21 cellular contexts compared by ENCODE assay signal in the genomic region with DNA sequence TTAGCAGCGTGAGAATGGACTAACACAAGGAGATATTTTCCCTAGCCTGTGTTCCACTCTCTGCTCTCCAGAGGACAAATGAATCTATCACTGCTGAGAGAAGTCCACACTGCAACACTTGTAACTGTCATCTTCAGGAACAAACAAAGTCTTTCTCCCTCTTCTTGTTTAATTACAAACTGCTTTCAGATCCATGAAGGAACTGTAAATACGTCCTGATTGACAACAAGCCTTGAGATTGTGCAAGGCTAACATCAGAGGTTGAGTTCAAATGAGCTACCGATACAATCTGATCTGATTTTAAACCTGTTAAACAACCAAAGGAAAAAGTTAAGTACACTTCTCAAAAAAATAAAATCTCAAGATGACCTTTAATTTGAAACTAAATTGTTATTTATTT.
DNase-seq lines count a peak whose midpoint lies in the region; ATAC-seq, FAIRE-seq and TF ChIP-seq lines count a peak whose summit lies in the region.
"Had no signal": no experiment of that assay in that cellular context is flagged by ENCODE, and none has a peak within 500 bp of the region (broad histone marks: within the 10 kb centered on the region; RNA-seq: fewer than 3 reads in every experiment).

No MANE protein-coding gene starts in this region.

- H3K9me3 ChIP-seq in HepG2 (ENCODE audit: low read length) (no peaks in the 10 kb centered on the region), right lobe of liver (no peaks in the 10 kb centered on the region), tibial nerve (no peaks in the 10 kb centered on the region), HAP-1 (no peaks in the 10 kb centered on the region)
- H3K9me3 ChIP-seq: A549, Caco-2 had no signal

- in situ Hi-C loops in HepG2 (cut with HindIII; ENCODE audit: extremely low pct_ligation_motif_present, low pct_unique_long_range_greater_than_20kb) (no loop called here), HAP-1 (cut with MboI; ENCODE audit: low sequenced_read_pairs) (no loop called here)

- TF ChIP-seq POLR2A in HepG2 (IDR thresholded peaks at IDR 0.05; ENCODE audit: insufficient read depth in 1 of 2, low read depth in 2 of 2, low read length in 2 of 2) (no peak), right lobe of liver (IDR thresholded peaks at IDR 0.05) (no peak), tibial nerve (IDR thresholded peaks at IDR 0.05) (no peak)

- no peak for TF ChIP-seq CTCF in HepG2 (CRISPR knock-in tag; IDR thresholded peaks at IDR 0.05)
- no peak for TF ChIP-seq CTCF in right lobe of liver (IDR thresholded peaks at IDR 0.05)
- no peak for TF ChIP-seq CTCF in tibial nerve (IDR thresholded peaks at IDR 0.05)

- CTCF ChIA-PET in HepG2 (lab: Yijun Ruan, JAX; ENCODE audit: low intra/inter-chr PET ratio, low total read pairs) = no interaction called here

- POLR2A ChIA-PET in HepG2 (lab: Yijun Ruan, JAX) = no interaction called here

- H3K4me2 ChIP-seq in HepG2 (ENCODE audit: low read depth, low read length) = 0 out of 2 replicates have a peak overlapping the region, but pooled peaks have one; percentile 6
- H3K4me2 ChIP-seq: A549; BLaER1 treated with 17β-estradiol and CSF1 and Interleukin-3, amounts not matched to agents 10 nM and 100 nM had no signal

- no peak; a peak in 1 of 4 replicates for TF ChIP-seq EP300 in HepG2 (IDR thresholded peaks at IDR 0.05; ENCODE audit: low read depth in 2 of 2, low read length in 2 of 2)
- no peak for TF ChIP-seq EP300 in HepG2 (CRISPR knock-in tag; IDR thresholded peaks at IDR 0.05; ENCODE audit: borderline replicate concordance)
- no peak for TF ChIP-seq EP300 in tibial nerve (IDR thresholded peaks at IDR 0.05)

- no peak for TF ChIP-seq RAD21 in HepG2 (CRISPR knock-in tag; IDR thresholded peaks at IDR 0.05)

- no peak overlapping the region for H2AFZ ChIP-seq in HepG2 (ENCODE audit: low read length)

- peaks cover 31% of the 10 kb centered on the region for H3K4me1 ChIP-seq in HepG2 (ENCODE audit: insufficient read depth, low read length)
- H3K4me1 ChIP-seq in right lobe of liver = no peaks in the 10 kb centered on the region
- H3K4me1 ChIP-seq in tibial nerve = peaks cover 0 to 43% (median 6%) of the 10 kb centered on the region in 4 donors
- H3K4me1 ChIP-seq in HAP-1 = no peaks in the 10 kb centered on the region
- H3K4me1 ChIP-seq: A549; BLaER1 treated with 17β-estradiol and CSF1 and Interleukin-3, amounts not matched to agents 10 nM and 100 nM; Caco-2 had no signal

- BruUV-seq in HepG2 (replicated peaks; lab: Mats Ljungman, UMichigan) = no TSS peak

- no peak overlapping the region for H3K27ac ChIP-seq in HepG2 (ENCODE audit: extremely low read length, insufficient read depth, low read length)
- H3K27ac ChIP-seq in right lobe of liver = no peak overlapping the region
- peak overlapping the region; percentile 56 to 93 (median 71) for H3K27ac ChIP-seq in tibial nerve
- H3K27ac ChIP-seq: 22Rv1; A549; BLaER1 treated with 17β-estradiol and CSF1 and Interleukin-3, amounts not matched to agents 10 nM and 100 nM; C4-2B had no signal

- no peaks in the 10 kb centered on the region for H4K20me1 ChIP-seq in HepG2 (ENCODE audit: insufficient read depth, low read length)
- H4K20me1 ChIP-seq: BLaER1 treated with 17β-estradiol and CSF1 and Interleukin-3, amounts not matched to agents 10 nM and 100 nM had no signal

- H3K4me3 ChIP-seq in HepG2 (replicated peaks in 1 of 3; ENCODE audit: insufficient read depth in 1 of 3, low read depth in 2 of 3, low read length in 3 of 3) = no peak overlapping the region
- no peak overlapping the region for H3K4me3 ChIP-seq in right lobe of liver
- H3K4me3 ChIP-seq in tibial nerve = no peak overlapping the region
- no peak overlapping the region for H3K4me3 ChIP-seq in HAP-1
- H3K4me3 ChIP-seq: A549; BLaER1 treated with 17β-estradiol and CSF1 and Interleukin-3, amounts not matched to agents 10 nM and 100 nM had no signal

- no peak; the same call in 2 of the 3 replicates for ATAC-seq in HepG2
- no peak for ATAC-seq in right lobe of liver
- ATAC-seq: A549; CD8-positive, alpha-beta T cell had no signal

- no peak overlapping the region for H3K9ac ChIP-seq in HepG2 (ENCODE audit: insufficient read depth, low read depth, low read length)
- H3K9ac ChIP-seq: BLaER1 treated with 17β-estradiol and CSF1 and Interleukin-3, amounts not matched to agents 10 nM and 100 nM had no signal

- H3K27me3 ChIP-seq in HepG2 (ENCODE audit: control insufficient read depth in 1 of 2, insufficient read depth in 2 of 2, low read length in 2 of 2) = no peaks in the 10 kb centered on the region
- H3K27me3 ChIP-seq in right lobe of liver = no peaks in the 10 kb centered on the region
- H3K27me3 ChIP-seq in tibial nerve = no peaks in the 10 kb centered on the region
- H3K27me3 ChIP-seq in HAP-1 (ENCODE audit: low read depth) = peaks cover 9% of the 10 kb centered on the region
- H3K27me3 ChIP-seq: BLaER1 treated with 17β-estradiol and CSF1 and Interleukin-3, amounts not matched to agents 10 nM and 100 nM had no signal

- intact Hi-C loops in HepG2 (cut with micrococcal nuclease; ENCODE audit: unreplicated experiment) = no loop called here
- intact Hi-C loops in right lobe of liver (cut with DNase I) = no loop called here

- DNase-seq in HepG2 (ENCODE audit: low spot score) = peak; percentile 5
- DNase-seq in right lobe of liver = no peak
- no peak for DNase-seq in tibial nerve (ENCODE audit: low spot score in 2 of 2)
- DNase-seq in epidermal melanocyte (ENCODE audit: insufficient read length, low spot score) = no peak
- DNase-seq in HAP-1 (ENCODE audit: low spot score in 2 of 2) = no peak
- DNase-seq: AML-193; Caco-2; Calu3; CD4-positive, alpha-beta T cell; CD8-positive, alpha-beta T cell; DMS79 treated with DMSO at 0.1 percent for 48 hours; GF-D8 had no signal

- 2% methylated on average over 3 of the region's 3 CpGs for WGBS in HepG2 (ENCODE audit: low lambda C conversion rate)
- WGBS in right lobe of liver (ENCODE audit: insufficient coverage, low coverage, low lambda C conversion rate, missing lambda C conversion rate) = 41% methylated on average over 3 of the region's 3 CpGs
- WGBS in tibial nerve, 2 donors = 37 to 52% methylated on average over 3 of the region's 3 CpGs

- no peaks in the 10 kb centered on the region for H3K79me2 ChIP-seq in HepG2 (ENCODE audit: insufficient read depth, low read length)

- no peaks in the 10 kb centered on the region for H3K36me3 ChIP-seq in HepG2 (replicated peaks in 1 of 2; ENCODE audit: control insufficient read depth in 1 of 2, insufficient read depth in 2 of 2, low read length in 2 of 2)
- H3K36me3 ChIP-seq in right lobe of liver = no peaks in the 10 kb centered on the region
- H3K36me3 ChIP-seq in tibial nerve = no peaks in the 10 kb centered on the region
- H3K36me3 ChIP-seq in HAP-1 (replicated peaks) = no peaks in the 10 kb centered on the region
- H3K36me3 ChIP-seq: BLaER1 treated with 17β-estradiol and CSF1 and Interleukin-3, amounts not matched to agents 10 nM and 100 nM had no signal

- FAIRE-seq in HepG2 (lab: Jason Lieb, UNC) (no peak), endometrium (lab: Jason Lieb, UNC) (peak; percentile 70)
- FAIRE-seq: A549, D721Med, G401.6, GM12891, GM19239 had no signal

TF ChIP-seq in HepG2, 621 proteins besides CTCF, POLR2A, EP300 and RAD21:
- no peak for TF ChIP-seq NR1H2 (CRISPR knock-in tag; IDR thresholded peaks at IDR 0.05; ENCODE audit: borderline replicate concordance, low read depth)
- peak; percentile 35 for TF ChIP-seq FOXA3 (CRISPR knock-in tag; IDR thresholded peaks at IDR 0.05)
- TF ChIP-seq TCF7 (IDR thresholded peaks at IDR 0.05; ENCODE audit: low read depth) = peak; percentile 75
- TF ChIP-seq CEBPG (CRISPR knock-in tag; IDR thresholded peaks at IDR 0.05) = peak; percentile 36; the same call in 1 of the 2 replicates
- TF ChIP-seq ZNF75D (CRISPR knock-in tag; IDR thresholded peaks at IDR 0.05; ENCODE audit: borderline replicate concordance) = no peak
- no peak for TF ChIP-seq ZBTB7A (CRISPR knock-in tag; IDR thresholded peaks at IDR 0.05)
- TF ChIP-seq BCL6 (CRISPR knock-in tag; IDR thresholded peaks at IDR 0.05) = peak; percentile 22; the same call in 1 of the 2 replicates
- TF ChIP-seq MAFK (conservative IDR thresholded peaks at IDR 0.05 in 1 of 2, IDR thresholded peaks at IDR 0.05 in 1 of 2; ENCODE audit: low read length in 2 of 2) = no peak
- TF ChIP-seq ZNF546 (CRISPR knock-in tag; conservative IDR thresholded peaks at IDR 0.05) = no peak
- TF ChIP-seq SOX5 (CRISPR knock-in tag; IDR thresholded peaks at IDR 0.05; ENCODE audit: borderline replicate concordance) = peak; percentile 33; the same call in 1 of the 2 replicates
- TF ChIP-seq FOXP1 (IDR thresholded peaks at IDR 0.05) = no peak
- TF ChIP-seq FOXP1 (CRISPR knock-in tag; IDR thresholded peaks at IDR 0.05) = peak; percentile 51; the same call in 1 of the 2 replicates
- TF ChIP-seq CHCHD3 (CRISPR knock-in tag; IDR thresholded peaks at IDR 0.05) = no peak
- TF ChIP-seq FOXO1 (CRISPR knock-in tag; IDR thresholded peaks at IDR 0.05) = no peak
- no peak for TF ChIP-seq SP5 (CRISPR knock-in tag; IDR thresholded peaks at IDR 0.05; ENCODE audit: borderline replicate concordance, low read depth)
- TF ChIP-seq GFI1 (CRISPR knock-in tag; IDR thresholded peaks at IDR 0.05; ENCODE audit: borderline replicate concordance) = 0 out of 2 replicates have a peak, but pooled peaks have one; percentile 33
- TF ChIP-seq SOX13 (IDR thresholded peaks at IDR 0.05) = no peak
- TF ChIP-seq SOX13 (CRISPR knock-in tag; conservative IDR thresholded peaks at IDR 0.05 in 1 of 2, IDR thresholded peaks at IDR 0.05 in 1 of 2) = peak in 1 of 2 experiments; percentile 51; a peak in 2 of 4 replicates
- TF ChIP-seq GATAD2A (CRISPR knock-in tag; IDR thresholded peaks at IDR 0.05) = 0 out of 2 replicates have a peak, but pooled peaks have one; percentile 12
- TF ChIP-seq HMG20A (CRISPR knock-in tag; IDR thresholded peaks at IDR 0.05; ENCODE audit: borderline replicate concordance) = peak; percentile 17; the same call in 1 of the 2 replicates
- peak; percentile 18; the same call in 1 of the 2 replicates for TF ChIP-seq CEBPB (IDR thresholded peaks at IDR 0.05; ENCODE audit: borderline replicate concordance, low read depth, low read length)
TF ChIP-seq in HepG2: peak in this region for 11.

Comparison
In these comparisons a context has a peak if more than half of its experiments do, and no peak if none do; other contexts are left out.
1. H3K27ac ChIP-seq: peak in tibial nerve (4 of 4); none in HepG2 (single experiment) and right lobe of liver (0 of 3).